29 cellular contexts compared by ENCODE assay signal in the genomic region with DNA sequence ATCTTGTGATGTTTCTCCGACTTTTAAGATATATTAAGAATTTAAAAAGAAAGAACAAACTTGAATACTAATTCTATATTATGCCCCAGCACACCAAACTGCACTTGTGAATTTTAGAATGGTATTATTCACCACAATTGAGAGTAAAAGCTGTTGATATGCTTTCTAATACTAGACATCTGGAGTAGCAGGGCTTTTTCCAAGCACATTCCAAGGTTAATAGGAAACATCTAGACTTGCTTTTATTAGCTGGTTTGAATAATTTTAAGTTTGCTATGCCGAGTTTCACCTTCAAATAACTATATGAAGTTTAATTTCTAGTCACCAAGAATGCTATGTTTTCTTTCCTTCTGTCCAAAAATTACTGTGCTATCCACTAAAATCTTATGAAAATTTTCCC. TPM values are rescaled to one million over a fixed set of nuclear protein-coding genes. Genes with fewer than 3 reads are reported as not detected.
DNase-seq lines count a peak whose midpoint lies in the region; ATAC-seq, FAIRE-seq and TF ChIP-seq lines count a peak whose summit lies in the region.
"Had no signal": no experiment of that assay in that cellular context is flagged by ENCODE, and none has a peak within 500 bp of the region (broad histone marks: within the 10 kb centered on the region; RNA-seq: fewer than 3 reads in every experiment).

No MANE protein-coding gene starts in this region.

- peaks cover 3% of the 10 kb centered on the region for H3K27me3 Mint-ChIP-seq in brain
- H3K27me3 Mint-ChIP-seq in effector memory CD8-positive, alpha-beta T cell: peaks cover 8 to 13% of the 10 kb centered on the region in 2 donors
- H3K27me3 Mint-ChIP-seq: activated naive CD8-positive, alpha-beta T cell; naive B cell; stimulated activated memory B cell treated with anti-CD40 and anti-IgM and Interleukin-4, amounts not matched to agents 10 μg/mL and 1 μg/mL and 100 μg/mL, for 72 hours had no signal

- ATAC-seq in effector memory CD8-positive, alpha-beta T cell (replicated peaks): no peak
- ATAC-seq: CD8-positive, alpha-beta T cell; left colon; stimulated activated memory B cell treated with anti-CD40 and anti-IgM and Interleukin-4, amounts not matched to agents 10 μg/mL and 1 μg/mL and 100 μg/mL, for 72 hours had no signal

- WGBS in HUES64: 100% methylated on average over 1 of the region's 2 CpGs
- WGBS in transverse colon (ENCODE audit: low coverage in 1 of 2), 2 donors: 44 to 49% methylated on average over 2 of the region's 2 CpGs

- no peak overlapping the region for H3K27ac ChIP-seq in HUES64 (ENCODE audit: low read depth, low read length)
- peak overlapping the region; percentile 38 to 74 (median 66) for H3K27ac ChIP-seq in transverse colon
- H3K27ac ChIP-seq: suprapubic skin, vagina had no signal

- peak; percentile 65 for FAIRE-seq in islet of Langerhans (lab: Jason Lieb, UNC)
- FAIRE-seq: HTR-8/SVneo had no signal

- peaks cover 60% of the 10 kb centered on the region for H3K36me3 Mint-ChIP-seq in brain
- no peaks in the 10 kb centered on the region for H3K36me3 Mint-ChIP-seq in effector memory CD8-positive, alpha-beta T cell (ENCODE audit: insufficient read depth)
- H3K36me3 Mint-ChIP-seq: activated naive CD8-positive, alpha-beta T cell; CD8-positive, alpha-beta T cell; naive B cell; stimulated activated memory B cell treated with anti-CD40 and anti-IgM and Interleukin-4, amounts not matched to agents 10 μg/mL and 1 μg/mL and 100 μg/mL, for 72 hours had no signal

- H3K4me3 Mint-ChIP-seq in brain: peak overlapping the region; percentile 27 to 62 (median 47)
- no peak overlapping the region for H3K4me3 Mint-ChIP-seq in effector memory CD8-positive, alpha-beta T cell
- H3K4me3 Mint-ChIP-seq: activated T-helper 1 cell treated with anti-CD3 and anti-CD28 coated beads, Interleukin-12 subunit alpha, Interleukin-12 subunit beta, Interleukin-2, Interleukin-4 antibody, amounts not matched to agents 30 ng/mL and 10 ng/mL and 1 ng/mL, durations not matched to agents 14 hours and 24 hours and 36 hours; CD8-positive, alpha-beta T cell; naive B cell; stimulated activated memory B cell treated with anti-CD40 and anti-IgM and Interleukin-4, amounts not matched to agents 10 μg/mL and 1 μg/mL and 100 μg/mL, for 72 hours had no signal

- H3K9me3 ChIP-seq in HUES64 (ENCODE audit: insufficient read depth, low read depth, low read length): no peaks in the 10 kb centered on the region
- H3K9me3 ChIP-seq in transverse colon: no peaks in the 10 kb centered on the region
- H3K9me3 ChIP-seq: esophagus squamous epithelium, heart left ventricle, ovary, SJCRH30, suprapubic skin, vagina had no signal

- TF ChIP-seq POLR2A in transverse colon (IDR thresholded peaks at IDR 0.05): no peak

- H3K9me3 Mint-ChIP-seq in brain: no peaks in the 10 kb centered on the region
- no peaks in the 10 kb centered on the region for H3K9me3 Mint-ChIP-seq in effector memory CD8-positive, alpha-beta T cell
- H3K9me3 Mint-ChIP-seq: activated T-helper 1 cell treated with anti-CD3 and anti-CD28 coated beads, Interleukin-12 subunit alpha, Interleukin-12 subunit beta, Interleukin-2, Interleukin-4 antibody, amounts not matched to agents 30 ng/mL and 10 ng/mL and 1 ng/mL, durations not matched to agents 14 hours and 24 hours and 36 hours; CD8-positive, alpha-beta T cell; naive B cell; stimulated activated memory B cell treated with anti-CD40 and anti-IgM and Interleukin-4, amounts not matched to agents 10 μg/mL and 1 μg/mL and 100 μg/mL, for 72 hours had no signal

- in situ Hi-C loops in transverse colon (cut with MboI; ENCODE audit: low pct_ligation_motif_present in 1 of 4, low pct_unique_long_range_greater_than_20kb in 1 of 4, low sequenced_read_pairs in 3 of 4): no loop called here

- H3K27me3 ChIP-seq in HUES64 (ENCODE audit: insufficient read depth, low read length) (no peaks in the 10 kb centered on the region), transverse colon (no peaks in the 10 kb centered on the region)
- H3K27me3 ChIP-seq: esophagus squamous epithelium, heart left ventricle, ovary, SJCRH30, suprapubic skin, vagina had no signal

- H3K4me1 ChIP-seq in HUES64 (ENCODE audit: insufficient read depth, low read length) (peaks cover 65% of the 10 kb centered on the region), transverse colon (peaks cover 22 to 33% (median 28%) of the 10 kb centered on the region in 4 donors)

- peak overlapping the region; percentile 3 to 96 (median 19) for H3K27ac Mint-ChIP-seq in brain
- no peak overlapping the region for H3K27ac Mint-ChIP-seq in effector memory CD8-positive, alpha-beta T cell
- H3K27ac Mint-ChIP-seq: activated naive CD8-positive, alpha-beta T cell; activated T-helper 1 cell treated with anti-CD3 and anti-CD28 coated beads, Interleukin-12 subunit alpha, Interleukin-12 subunit beta, Interleukin-2, Interleukin-4 antibody, amounts not matched to agents 30 ng/mL and 10 ng/mL and 1 ng/mL, durations not matched to agents 14 hours and 24 hours and 36 hours; CD8-positive, alpha-beta T cell; stimulated activated memory B cell treated with anti-CD40 and anti-IgM and Interleukin-4, amounts not matched to agents 10 μg/mL and 1 μg/mL and 100 μg/mL, for 72 hours had no signal

- no peak overlapping the region for H3K4me3 ChIP-seq in HUES64 (ENCODE audit: low read length)
- H3K4me3 ChIP-seq in transverse colon: no peak overlapping the region
- H3K4me3 ChIP-seq: SJCRH30, suprapubic skin had no signal

- TF ChIP-seq CTCF in brain (conservative IDR thresholded peaks at IDR 0.05): no peak
- no peak for TF ChIP-seq CTCF in transverse colon (IDR thresholded peaks at IDR 0.05)

- 0 out of 2 replicates have a peak overlapping the region, but pooled peaks have one; percentile 8 for H3K9ac ChIP-seq in HUES64 (ENCODE audit: low read depth, low read length)

- intact Hi-C loops in transverse colon (cut with DNase I; ENCODE audit: low total_unique reads): no loop called here

- peaks cover 99% of the 10 kb centered on the region for H3K4me1 Mint-ChIP-seq in brain
- H3K4me1 Mint-ChIP-seq in effector memory CD8-positive, alpha-beta T cell (ENCODE audit: low read depth in 2 of 2): no peaks in the 10 kb centered on the region
- H3K4me1 Mint-ChIP-seq: stimulated activated memory B cell treated with anti-CD40 and anti-IgM and Interleukin-4, amounts not matched to agents 10 μg/mL and 1 μg/mL and 100 μg/mL, for 72 hours had no signal

- H3K36me3 ChIP-seq in HUES64 (ENCODE audit: insufficient read depth, low read length) (peaks cover 12% of the 10 kb centered on the region), transverse colon (no peaks in the 10 kb centered on the region)
- H3K36me3 ChIP-seq: esophagus squamous epithelium, heart left ventricle, ovary, SJCRH30, suprapubic skin, vagina had no signal

- TF ChIP-seq EP300 in transverse colon (IDR thresholded peaks at IDR 0.05; ENCODE audit: low read depth): no peak

- DNase-seq in transverse colon (no peak), RKO (ENCODE audit: low spot score) (no peak), anterior cingulate cortex (lab: John Stamatoyannopoulos, UW) (no peak)
- DNase-seq in effector memory CD8-positive, alpha-beta T cell: no peak
- DNase-seq: activated CD4-positive, alpha-beta T cell treated with anti-CD3 and anti-CD28 coated beads for 48 hours; CD8-positive, alpha-beta T cell; DMS53; effector CD8-positive, alpha-beta T cell; esophagus squamous epithelium; heart left ventricle; left colon; mesendoderm; naive B cell; NCI-H1092; NCI-H1930; NCI-H82; OCI-M1; ovary; SJCRH30; T-helper 2 cell had no signal

RNA-seq across cellular contexts. Expression of gene NREP, which starts 13.5 kb away (rescaled TPM):
- 261 TPM for polyA plus RNA-seq in HUES64 (2013, experiment 1 of 2)
- polyA plus RNA-seq in HUES64 (2013, experiment 2 of 2): 263 TPM
- 283 TPM for polyA plus RNA-seq in brain (ENCODE audit: insufficient read depth, low read depth, low replicate concordance)
- total RNA-seq in transverse colon: 10 to 100 TPM in 2 of 4 donors, 1 to 10 TPM in 2; 6.0 to 42.0 (median 10.2) TPM

Comparison
In these comparisons a context has a peak if more than half of its experiments do, and no peak if none do; other contexts are left out.
1. H3K27ac Mint-ChIP-seq: peak in brain (5 of 5); none in effector memory CD8-positive, alpha-beta T cell (0 of 2).
2. H3K4me3 Mint-ChIP-seq: peak in brain (5 of 5); none in effector memory CD8-positive, alpha-beta T cell (0 of 2).